Comparison of ENCODE assay signal across 8 cellular contexts in genomic region chr10:28381903-28382347, GRCh38.
DNase-seq lines count a peak whose midpoint lies in the region; ATAC-seq and TF ChIP-seq lines count a peak whose summit lies in the region.

No MANE protein-coding gene starts in this region.

- DNase-seq in COLO668 (lab: John Stamatoyannopoulos, UW; ENCODE audit: unreplicated experiment) (peak; percentile 75), HuH-7.5 (ENCODE audit: low spot score) (peak; percentile 40), activated T-cell treated with anti-CD3 and anti-CD28 coated beads for 1 hour (ENCODE audit: low read depth) (peak; percentile 80), erythroblast (lab: John Stamatoyannopoulos, UW) (peak; percentile 73 to 80)
- DNase-seq in naive thymus-derived CD4-positive, alpha-beta T cell: peak; percentile 55 to 82 (median 76)

- POLR2A ChIA-PET in naive thymus-derived CD4-positive, alpha-beta T cell (lab: Charles Lee): interaction anchor here (0.6 to 5.7 kb wide), 9 partner anchors 9 to 917 kb away, joined by 3 to 88 read pairs (median 8); partner anchors contain the start of gene MPP7

- no peak overlapping the region for H3K4me2 ChIP-seq in OCI-LY1 (ENCODE audit: low read length)

- H3K9ac ChIP-seq in OCI-LY1 (ENCODE audit: low read length): no peak overlapping the region

- H2AFZ ChIP-seq in OCI-LY1 (ENCODE audit: low read length): no peak overlapping the region

- no peaks in the 10 kb centered on the region for H3K9me2 ChIP-seq in OCI-LY1 (ENCODE audit: low read depth, low read length)

- peak; percentile 88 for TF ChIP-seq CTCF in OCI-LY1 (IDR thresholded peaks at IDR 0.05; ENCODE audit: low read length)

- H3K79me2 ChIP-seq in OCI-LY1 (ENCODE audit: insufficient read depth, low read length): no peaks in the 10 kb centered on the region

- no peaks in the 10 kb centered on the region for H3K4me1 ChIP-seq in OCI-LY1 (ENCODE audit: insufficient read depth, low read length, severe bottlenecking)
- peaks cover 0 to 20% of the 10 kb centered on the region in 2 donors for H3K4me1 ChIP-seq in naive thymus-derived CD4-positive, alpha-beta T cell (ENCODE audit: control insufficient read depth in 2 of 2, insufficient read depth in 2 of 2, low read length in 2 of 2)

- H3F3A ChIP-seq in OCI-LY1 (ENCODE audit: insufficient read depth, low read length): no peaks in the 10 kb centered on the region

- intact Hi-C loops in naive thymus-derived CD4-positive, alpha-beta T cell (cut with micrococcal nuclease): loop anchor here (1.0 to 5.0 kb wide), 11 partner anchors 14 to 935 kb away; partner anchors contain the start of genes MPP7 (in 1 of the 2) and WAC (in 1 of the 2)

- no peak overlapping the region for H3K27ac ChIP-seq in OCI-LY1 (ENCODE audit: low read depth, low read length, poor library complexity, severe bottlenecking)
- H3K27ac ChIP-seq in naive thymus-derived CD4-positive, alpha-beta T cell (ENCODE audit: low read depth, low read length): no peak overlapping the region

- no peaks in the 10 kb centered on the region for H3K9me3 ChIP-seq in OCI-LY1 (ENCODE audit: low read length)
- no peaks in the 10 kb centered on the region for H3K9me3 ChIP-seq in naive thymus-derived CD4-positive, alpha-beta T cell (ENCODE audit: control insufficient read depth in 2 of 3, low read length in 3 of 3)

- peak overlapping the region; percentile 30 to 93 (median 70) for H3K27ac Mint-ChIP-seq in naive thymus-derived CD4-positive, alpha-beta T cell
- H3K27ac Mint-ChIP-seq in stimulated activated memory B cell treated with anti-CD40 and anti-IgM and Interleukin-4, amounts not matched to agents 10 μg/mL and 1 μg/mL and 100 μg/mL, for 72 hours: no peak overlapping the region

- H3K4me3 ChIP-seq in OCI-LY1 (ENCODE audit: low read depth, low read length, poor library complexity, severe bottlenecking): no peak overlapping the region
- no peak overlapping the region for H3K4me3 ChIP-seq in naive thymus-derived CD4-positive, alpha-beta T cell (ENCODE audit: low read length)

- H3K4me1 Mint-ChIP-seq in naive thymus-derived CD4-positive, alpha-beta T cell: peaks cover 17 to 49% (median 43%) of the 10 kb centered on the region in 7 donors
- no peaks in the 10 kb centered on the region for H3K4me1 Mint-ChIP-seq in stimulated activated memory B cell treated with anti-CD40 and anti-IgM and Interleukin-4, amounts not matched to agents 10 μg/mL and 1 μg/mL and 100 μg/mL, for 72 hours

- H3K9me3 Mint-ChIP-seq in naive thymus-derived CD4-positive, alpha-beta T cell: no peaks in the 10 kb centered on the region
- H3K9me3 Mint-ChIP-seq in stimulated activated memory B cell treated with anti-CD40 and anti-IgM and Interleukin-4, amounts not matched to agents 10 μg/mL and 1 μg/mL and 100 μg/mL, for 72 hours: no peaks in the 10 kb centered on the region

- peak; percentile 83 for ATAC-seq in GM21360 (IDR thresholded peaks at IDR 0.05; ENCODE audit: unreplicated experiment)
- ATAC-seq in naive thymus-derived CD4-positive, alpha-beta T cell: peak; percentile 98
- ATAC-seq in stimulated activated memory B cell treated with anti-CD40 and anti-IgM and Interleukin-4, amounts not matched to agents 10 μg/mL and 1 μg/mL and 100 μg/mL, for 72 hours: peak; percentile 87

- H3K36me3 Mint-ChIP-seq in naive thymus-derived CD4-positive, alpha-beta T cell: no peaks in the 10 kb centered on the region
- no peaks in the 10 kb centered on the region for H3K36me3 Mint-ChIP-seq in stimulated activated memory B cell treated with anti-CD40 and anti-IgM and Interleukin-4, amounts not matched to agents 10 μg/mL and 1 μg/mL and 100 μg/mL, for 72 hours

- TF ChIP-seq POLR2A in erythroblast (IDR thresholded peaks at IDR 0.05; ENCODE audit: low read length): no peak

- peak overlapping the region in 4 of 10 donors; percentile 20 to 72 (median 34) for H3K4me3 Mint-ChIP-seq in naive thymus-derived CD4-positive, alpha-beta T cell
- no peak overlapping the region for H3K4me3 Mint-ChIP-seq in stimulated activated memory B cell treated with anti-CD40 and anti-IgM and Interleukin-4, amounts not matched to agents 10 μg/mL and 1 μg/mL and 100 μg/mL, for 72 hours

- no peaks in the 10 kb centered on the region for H3K27me3 ChIP-seq in OCI-LY1 (ENCODE audit: insufficient read depth, low read length)
- H3K27me3 ChIP-seq in naive thymus-derived CD4-positive, alpha-beta T cell (ENCODE audit: control insufficient read depth in 2 of 2, insufficient read depth in 2 of 2, low read length in 2 of 2): no peaks in the 10 kb centered on the region

- CTCF ChIA-PET in naive thymus-derived CD4-positive, alpha-beta T cell (lab: Charles Lee): interaction anchor here (0.7 to 10.1 kb wide), 22 partner anchors 10 to 200 kb away, joined by 3 to 210 read pairs (median 6); partner anchors contain the start of gene MPP7

- no peaks in the 10 kb centered on the region for H4K20me1 ChIP-seq in OCI-LY1 (ENCODE audit: insufficient read depth, low read length)

- peaks cover 0 to 11% (median 0%) of the 10 kb centered on the region in 5 donors for H3K27me3 Mint-ChIP-seq in naive thymus-derived CD4-positive, alpha-beta T cell
- peaks cover 11% of the 10 kb centered on the region for H3K27me3 Mint-ChIP-seq in stimulated activated memory B cell treated with anti-CD40 and anti-IgM and Interleukin-4, amounts not matched to agents 10 μg/mL and 1 μg/mL and 100 μg/mL, for 72 hours

- no peaks in the 10 kb centered on the region for H3K36me3 ChIP-seq in OCI-LY1 (ENCODE audit: insufficient read depth, low read length)
- H3K36me3 ChIP-seq in naive thymus-derived CD4-positive, alpha-beta T cell (ENCODE audit: control insufficient read depth in 2 of 3, insufficient read depth in 3 of 3, low read length in 3 of 3): no peaks in the 10 kb centered on the region
